22 cellular contexts compared by ENCODE assay signal in genomic region chr7:12508005-12508404, GRCh38.
A peak's percentile ranks its signal among the peaks of the same experiment; 100 is the strongest.
DNase-seq lines count a peak whose midpoint lies in the region; ATAC-seq and TF ChIP-seq lines count a peak whose summit lies in the region.
"Had no signal": no experiment of that assay in that cellular context is flagged by ENCODE, and none has a peak within 500 bp of the region (broad histone marks: within the 10 kb centered on the region; RNA-seq: fewer than 3 reads in every experiment).

No MANE protein-coding gene starts in this region.

- no peaks in the 10 kb centered on the region for H3K9me2 ChIP-seq in hepatocyte (replicated peaks; ENCODE audit: insufficient read depth)

- H3K4me1 ChIP-seq in HEK293 (ENCODE audit: control insufficient read depth, insufficient read depth, low read length): no peaks in the 10 kb centered on the region
- H3K4me1 ChIP-seq in hepatocyte (ENCODE audit: insufficient read depth): no peaks in the 10 kb centered on the region
- H3K4me1 ChIP-seq: BE2C, BLaER1 had no signal

- TF ChIP-seq CTCF in HEK293 (tag by site-specific recombination; IDR thresholded peaks at IDR 0.05) (no peak), hepatocyte (IDR thresholded peaks at IDR 0.05; ENCODE audit: poor library complexity) (no peak)

- H3K4me3 ChIP-seq in HEK293 (ENCODE audit: low read depth, low read length) (no peak overlapping the region), hepatocyte (no peak overlapping the region)
- H3K4me3 ChIP-seq: BLaER1, GM12878 had no signal

- H3K4me2 ChIP-seq in hepatocyte: peak overlapping the region; percentile 11
- H3K4me2 ChIP-seq: BLaER1 had no signal

- DNase-seq in SK-MEL-5 (ENCODE audit: low read depth, low spot score) (peak; percentile 41), hepatocyte (ENCODE audit: low spot score) (no peak), NCI-H146 treated with DMSO at 0.1 percent for 48 hours (lab: John Stamatoyannopoulos, UW; ENCODE audit: unreplicated experiment) (no peak), HUDEP-2 (lab: John Stamatoyannopoulos, UW; ENCODE audit: unreplicated experiment in 76 of 76) (no peak), kidney tubule cell (ENCODE audit: low spot score) (no peak)
- DNase-seq: 8988T; ACHN; BE2C; C1 segment of cervical spinal cord; CD4-positive, CD25-positive, alpha-beta regulatory T cell; CD8-positive, alpha-beta T cell; COR-L47; DMS 273 treated with DMSO at 0.1 percent for 48 hours; DMS153; DMS79; DND-41; EL; GDM1 had no signal

- in situ Hi-C loops in SK-MEL-5 (cut with HindIII; ENCODE audit: low pct_unique_long_range_greater_than_20kb, low sequenced_read_pairs): no loop called here

- CTCF ChIA-PET in HEK293 (lab: Yijun Ruan, JAX): interaction anchor here (1.5 kb wide), 1 partner anchor 11 kb away, joined by 4 read pairs; no protein-coding TSS in a partner anchor

- H3K79me2 ChIP-seq in hepatocyte: no peaks in the 10 kb centered on the region

- H3K36me3 ChIP-seq in HEK293 (ENCODE audit: control insufficient read depth in 2 of 2, insufficient read depth in 1 of 2, low read length in 2 of 2) (no peaks in the 10 kb centered on the region), hepatocyte (replicated peaks; ENCODE audit: insufficient read depth, low read depth) (no peaks in the 10 kb centered on the region)
- H3K36me3 ChIP-seq: BE2C, BLaER1 had no signal

- H3K9me3 ChIP-seq in HEK293 (ENCODE audit: control insufficient read depth, insufficient read depth, low read depth, low read length) (no peaks in the 10 kb centered on the region), hepatocyte (ENCODE audit: low read depth) (no peaks in the 10 kb centered on the region)
- H3K9me3 ChIP-seq: BE2C, BLaER1 had no signal

- H3K27ac ChIP-seq in HEK293 (ENCODE audit: extremely low read depth, low read depth, low read length) (no peak overlapping the region), hepatocyte (no peak overlapping the region)
- H3K27ac ChIP-seq: BLaER1 had no signal

- H2AFZ ChIP-seq in hepatocyte: no peak overlapping the region

- 52% methylated on average over 3 of the region's 3 CpGs for WGBS in hepatocyte (ENCODE audit: low lambda C conversion rate, missing lambda C conversion rate)

- H4K20me1 ChIP-seq in hepatocyte (ENCODE audit: insufficient read depth, poor library complexity, severe bottlenecking): no peaks in the 10 kb centered on the region
- H4K20me1 ChIP-seq: BLaER1 had no signal

- POLR2A ChIA-PET in HEK293 (lab: Yijun Ruan, JAX): no interaction called here

- no peak for ATAC-seq in GM19328 (IDR thresholded peaks at IDR 0.05; ENCODE audit: unreplicated experiment)
- ATAC-seq: CD8-positive, alpha-beta T cell; GM12878 had no signal

- H3K27me3 ChIP-seq in hepatocyte: no peaks in the 10 kb centered on the region
- H3K27me3 ChIP-seq: BE2C, BLaER1 had no signal

TF ChIP-seq in HEK293, 187 proteins besides CTCF, POLR2A, EP300 and RAD21:
- TF ChIP-seq PRDM6 (tag by site-specific recombination; IDR thresholded peaks at IDR 0.05) (peak; percentile 54; the same call in 1 of the 2 replicates), ZNF623 (tag by site-specific recombination; IDR thresholded peaks at IDR 0.05) (no peak)
